8 cellular contexts compared by ENCODE assay signal in the genomic region with DNA sequence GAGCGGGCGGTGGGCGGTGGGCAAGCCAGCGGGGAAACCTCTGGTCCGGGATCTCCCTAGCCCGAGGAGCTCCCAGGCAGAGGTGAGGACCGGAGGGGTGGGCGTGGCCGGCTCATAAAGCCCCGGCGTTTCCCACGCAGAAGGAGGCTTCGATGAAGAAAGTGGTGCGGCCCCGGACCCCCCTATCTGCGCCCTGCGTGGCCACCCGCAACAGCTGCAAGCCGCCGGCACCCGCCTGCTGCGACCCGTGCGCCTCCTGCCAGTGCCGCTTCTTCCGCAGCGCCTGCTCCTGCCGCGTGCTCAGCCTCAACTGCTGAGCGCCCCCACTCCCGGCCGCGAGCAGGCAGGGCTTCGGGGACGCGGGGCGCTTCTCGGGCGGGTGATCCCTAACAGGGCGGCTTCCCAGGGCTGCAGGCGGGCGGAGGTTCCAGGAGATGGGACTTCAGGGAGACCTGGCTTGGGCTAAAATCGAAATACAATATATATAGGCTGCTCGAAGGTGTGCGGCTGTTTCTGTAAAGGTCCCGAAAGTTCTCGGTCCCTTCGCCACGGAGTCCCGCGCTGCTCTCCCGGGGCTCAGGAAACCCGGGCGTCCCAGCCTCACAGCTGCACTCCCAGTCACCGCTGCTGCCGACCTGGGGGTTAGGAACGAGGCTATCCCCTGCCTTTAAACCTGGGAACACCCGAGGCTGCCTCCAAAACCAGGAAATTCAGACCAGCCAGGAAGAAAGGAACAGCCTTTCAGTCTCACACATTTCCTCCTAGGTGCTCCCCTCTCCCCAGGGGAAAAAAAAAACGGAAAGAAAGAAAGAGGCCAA. TPM values are rescaled to one million over a fixed set of nuclear protein-coding genes. Genes with fewer than 3 reads are reported as not detected.
A peak's percentile ranks its signal among the peaks of the same experiment; 100 is the strongest.
DNase-seq lines count a peak whose midpoint lies in the region; ATAC-seq lines count a peak whose summit lies in the region.

No MANE protein-coding gene starts in this region.

- H3K36me3 ChIP-seq in aorta (ENCODE audit: control insufficient read depth in 1 of 2, insufficient read depth in 2 of 2, low read length in 1 of 2), result no peaks in the 10 kb centered on the region

- intact Hi-C loops in aorta (cut with DNase I), result no loop called here

- H3K27ac ChIP-seq in aorta (ENCODE audit: low read depth in 1 of 2, low read length in 2 of 2), result no peak overlapping the region

- H3K27me3 Mint-ChIP-seq in naive B cell, result peaks cover 0 to 17% (median 3%) of the 10 kb centered on the region in 3 donors

- peak overlapping the region in 1 of 2 donors; percentile 37 for H3K4me3 ChIP-seq in aorta (ENCODE audit: low read length in 2 of 2)

- H3K9me3 Mint-ChIP-seq in naive B cell, result no peaks in the 10 kb centered on the region

- H3K4me3 Mint-ChIP-seq in naive B cell, result peak overlapping the region; percentile 60 to 89 (median 72)

- H3K9me3 ChIP-seq in aorta (ENCODE audit: control insufficient read depth, low read length), result no peaks in the 10 kb centered on the region

- H3K4me1 Mint-ChIP-seq in naive B cell, result peaks cover 3 to 13% (median 9%) of the 10 kb centered on the region in 3 donors

- WGBS in aorta, 2 donors, result 6% methylated on average over 47 to 59 of the region's 59 CpGs

- peaks cover 0 to 13% of the 10 kb centered on the region in 2 donors for H3K36me3 Mint-ChIP-seq in naive B cell

- DNase-seq in AG20443 (ENCODE audit: low spot score) (peak; percentile 63), naive B cell (peak; percentile 16), aorta (peak; percentile 52 to 77)
- peak; percentile 25 for DNase-seq in activated CD4-positive, alpha-beta T cell treated with anti-CD3 and anti-CD28 coated beads for 48 hours

- no peaks in the 10 kb centered on the region for H3K4me1 ChIP-seq in aorta (ENCODE audit: control insufficient read depth in 1 of 2, insufficient read depth in 2 of 2, low read length in 2 of 2)

- H3K27ac Mint-ChIP-seq in naive B cell, result peak overlapping the region in 2 of 6 donors; percentile 56 to 81

- ATAC-seq in esophagus mucosa, result peak; percentile 55
- peak; percentile 75 to 83 for ATAC-seq in naive B cell (ENCODE audit: low read depth in 2 of 2)
- ATAC-seq in aorta (ENCODE audit: low FRiP score), result peak; percentile 65
- ATAC-seq in HG02642 (IDR thresholded peaks at IDR 0.05; ENCODE audit: poor library complexity, unreplicated experiment), result no peak
- ATAC-seq in GM18870 (IDR thresholded peaks at IDR 0.05; ENCODE audit: unreplicated experiment), result no peak
- ATAC-seq in GM18873 (IDR thresholded peaks at IDR 0.05; ENCODE audit: low FRiP score, unreplicated experiment), result no peak

- H3K27me3 ChIP-seq in aorta (ENCODE audit: control insufficient read depth in 1 of 2, insufficient read depth in 2 of 2, low read length in 1 of 2), result no peaks in the 10 kb centered on the region

RNA-seq across cellular contexts. Expression of a gene that starts 27.8 kb away (rescaled TPM):
- total RNA-seq in esophagus mucosa (not detected), aorta (not detected)
- polyA plus RNA-seq in naive B cell (ENCODE audit: low read depth in 6 of 6) (under 1 TPM in 1 of 6 donors, not detected in 5; 0.82 TPM), aorta (not detected)

RNA-seq across cellular contexts. Expression of a gene that starts 34.1 kb away (rescaled TPM):
- total RNA-seq in esophagus mucosa (138 TPM), aorta (10 to 100 TPM; 31.8 to 37.9 TPM)
- polyA plus RNA-seq in naive B cell (ENCODE audit: low read depth in 6 of 6) (10 to 100 TPM; 32.1 to 46.8 (median 34.5) TPM), aorta (10 to 100 TPM; 38.1 to 53.0 TPM)

Comparison
In these comparisons a context has a peak if more than half of its experiments do, and no peak if none do; other contexts are left out.
1. ATAC-seq: peak in esophagus mucosa (single experiment), naive B cell (2 of 2) and aorta (single experiment); none in HG02642 (single experiment), GM18870 (single experiment) and GM18873 (single experiment).
2. Peak in every context shown above with its lines, with median percentiles within 50 percentile points of each other: DNase-seq.